In genomic region chr13:81377926-81378325, GRCh38 we compare ENCODE assay signal across 16 cellular contexts.
DNase-seq lines count a peak whose midpoint lies in the region; ATAC-seq, FAIRE-seq and TF ChIP-seq lines count a peak whose summit lies in the region.
"Had no signal": no experiment of that assay in that cellular context is flagged by ENCODE, and none has a peak within 500 bp of the region (broad histone marks: within the 10 kb centered on the region; RNA-seq: fewer than 3 reads in every experiment).

No MANE protein-coding gene starts in this region.

- H3K36me3 ChIP-seq in adipocyte (ENCODE audit: control insufficient read depth, insufficient read depth, low read length, severe bottlenecking) (no peaks in the 10 kb centered on the region), mucosa of descending colon (ENCODE audit: low read depth) (no peaks in the 10 kb centered on the region), kidney (ENCODE audit: control insufficient read depth in 1 of 2, insufficient read depth in 2 of 2, low read length in 2 of 2) (no peaks in the 10 kb centered on the region)

- intact Hi-C loops in mucosa of descending colon (cut with DNase I, micrococcal nuclease): no loop called here
- intact Hi-C loops in kidney (cut with DNase I): no loop called here

- no peak overlapping the region for H3K4me3 ChIP-seq in adipocyte (ENCODE audit: low read length)
- H3K4me3 ChIP-seq in mucosa of descending colon: no peak overlapping the region
- H3K4me3 ChIP-seq in kidney (ENCODE audit: low read length in 2 of 2): no peak overlapping the region
- H3K4me3 ChIP-seq: GM23248 had no signal

- H3K9me3 ChIP-seq in adipocyte (ENCODE audit: control insufficient read depth, low read length): no peaks in the 10 kb centered on the region
- no peaks in the 10 kb centered on the region for H3K9me3 ChIP-seq in mucosa of descending colon
- no peaks in the 10 kb centered on the region for H3K9me3 ChIP-seq in kidney (ENCODE audit: control insufficient read depth in 1 of 2, low read length in 2 of 2)

- in situ Hi-C loops in ACHN (cut with HindIII; ENCODE audit: low pct_ligation_motif_present, low pct_unique_long_range_greater_than_20kb, low sequenced_read_pairs): no loop called here

- H3K4me1 ChIP-seq in adipocyte (ENCODE audit: control insufficient read depth, insufficient read depth, low read length): no peaks in the 10 kb centered on the region
- no peaks in the 10 kb centered on the region for H3K4me1 ChIP-seq in mucosa of descending colon (ENCODE audit: low read depth)
- no peaks in the 10 kb centered on the region for H3K4me1 ChIP-seq in kidney (ENCODE audit: control insufficient read depth in 1 of 2, insufficient read depth in 1 of 2, low read depth in 1 of 2, low read length in 2 of 2)

- H3K27ac ChIP-seq in kidney (ENCODE audit: low read depth in 2 of 2, low read length in 2 of 2): no peak overlapping the region
- H3K27ac ChIP-seq: GM23248 had no signal

- peak; percentile 72 for ATAC-seq in mucosa of descending colon
- no peak for ATAC-seq in GM21717 (IDR thresholded peaks at IDR 0.05; ENCODE audit: unreplicated experiment)
- ATAC-seq: HepG2 had no signal

- H3K27me3 ChIP-seq in adipocyte (replicated peaks; ENCODE audit: control insufficient read depth, insufficient read depth, low read length): no peaks in the 10 kb centered on the region

- DNase-seq in ACHN: peak; percentile 27
- DNase-seq in HT1080 (ENCODE audit: low read depth): peak; percentile 57
- peak; percentile 15 for DNase-seq in adipocyte (ENCODE audit: low read depth)
- DNase-seq in mucosa of descending colon: no peak
- no peak for DNase-seq in kidney
- no peak for DNase-seq in HK-2 (ENCODE audit: unreplicated experiment)
- no peak for DNase-seq in SK-N-DZ (ENCODE audit: low spot score)
- DNase-seq: 8988T; C1 segment of cervical spinal cord; CD4-positive, alpha-beta memory T cell; DND-41; GM23248 had no signal

- no peak for TF ChIP-seq CTCF in mucosa of descending colon (IDR thresholded peaks at IDR 0.05)
- TF ChIP-seq CTCF in kidney (IDR thresholded peaks at IDR 0.05; ENCODE audit: borderline replicate concordance, extremely low read depth, insufficient read depth): no peak

- no peak for FAIRE-seq in kidney (lab: Jason Lieb, UNC)
- FAIRE-seq: H54, HepG2, HTR-8/SVneo had no signal

- H3K9ac ChIP-seq in adipocyte (ENCODE audit: low read length) (no peak overlapping the region), kidney (ENCODE audit: low read length in 2 of 2) (no peak overlapping the region)
- H3K9ac ChIP-seq: GM23248 had no signal

Comparison
In these comparisons a context has a peak if more than half of its experiments do, and no peak if none do; other contexts are left out.
1. DNase-seq: peak in ACHN (single experiment), HT1080 (single experiment) and adipocyte (single experiment); none in mucosa of descending colon (0 of 3), kidney (single experiment), HK-2 (single experiment) and SK-N-DZ (single experiment).